In genomic region chr10:97687785-97688781, GRCh38 we compare ENCODE assay signal across 6 cellular contexts. TPM values are rescaled to one million over a fixed set of nuclear protein-coding genes. Genes with fewer than 3 reads are reported as not detected.
DNase-seq lines count a peak whose midpoint lies in the region; ATAC-seq, FAIRE-seq and TF ChIP-seq lines count a peak whose summit lies in the region.

No MANE protein-coding gene starts in this region.

- peak overlapping the region; percentile 36 for H3K9ac ChIP-seq in mucosa of stomach (ENCODE audit: low read length)

- H3K4me3 Mint-ChIP-seq in activated naive CD8-positive, alpha-beta T cell treated with anti-CD3 and anti-CD28 coated beads, Interleukin-2, amount 50 U/mL, for 24 hours: peak overlapping the region; percentile 77

- H3K4me3 ChIP-seq in mucosa of stomach (ENCODE audit: low read length): peak overlapping the region; percentile 80

- H3K36me3 ChIP-seq in mucosa of stomach (ENCODE audit: control insufficient read depth, insufficient read depth, low read length): no peaks in the 10 kb centered on the region

- no peak for ATAC-seq in activated naive CD8-positive, alpha-beta T cell treated with anti-CD3 and anti-CD28 coated beads, Interleukin-2, amount 50 U/mL, for 24 hours
- ATAC-seq in HG03378 (IDR thresholded peaks at IDR 0.05; ENCODE audit: unreplicated experiment): no peak

- peak; percentile 59 for FAIRE-seq in GM12891 (lab: Jason Lieb, UNC)

- no peaks in the 10 kb centered on the region for H3K9me3 ChIP-seq in mucosa of stomach (ENCODE audit: control insufficient read depth, low read length)

- H3K36me3 Mint-ChIP-seq in activated naive CD8-positive, alpha-beta T cell treated with anti-CD3 and anti-CD28 coated beads, Interleukin-2, amount 50 U/mL, for 24 hours (ENCODE audit: low read depth): no peaks in the 10 kb centered on the region

- peak overlapping the region; percentile 43 for H3K27ac Mint-ChIP-seq in activated naive CD8-positive, alpha-beta T cell treated with anti-CD3 and anti-CD28 coated beads, Interleukin-2, amount 50 U/mL, for 24 hours

- H3K27me3 ChIP-seq in mucosa of stomach (ENCODE audit: control insufficient read depth, insufficient read depth, low read length): no peaks in the 10 kb centered on the region

- TF ChIP-seq POLR2A in GM12891 (IDR thresholded peaks at IDR 0.05; ENCODE audit: low read depth, low read length): no peak

- H3K9me3 Mint-ChIP-seq in activated naive CD8-positive, alpha-beta T cell treated with anti-CD3 and anti-CD28 coated beads, Interleukin-2, amount 50 U/mL, for 24 hours: no peaks in the 10 kb centered on the region

- H3K27me3 Mint-ChIP-seq in activated naive CD8-positive, alpha-beta T cell treated with anti-CD3 and anti-CD28 coated beads, Interleukin-2, amount 50 U/mL, for 24 hours: peaks cover 2% of the 10 kb centered on the region

- DNase-seq in GM12891 (ENCODE audit: insufficient read length, low spot score) (no peak), occipital lobe (lab: John Stamatoyannopoulos, UW) (no peak)
- no peak for DNase-seq in activated naive CD8-positive, alpha-beta T cell treated with anti-CD3 and anti-CD28 coated beads, Interleukin-2, amount 50 U/mL, for 24 hours
- DNase-seq in activated effector memory CD4-positive, alpha-beta T cell treated with anti-CD3 and anti-CD28 coated beads, Interleukin-2, amount 50 U/mL, for 16 hours: no peak

- peaks cover 38% of the 10 kb centered on the region for H3K4me1 ChIP-seq in mucosa of stomach (ENCODE audit: control insufficient read depth, insufficient read depth, low read length)

- peaks cover 13% of the 10 kb centered on the region for H3K4me1 Mint-ChIP-seq in activated naive CD8-positive, alpha-beta T cell treated with anti-CD3 and anti-CD28 coated beads, Interleukin-2, amount 50 U/mL, for 24 hours

TF ChIP-seq in GM12891, 5 proteins besides CTCF, POLR2A, EP300 and RAD21:
- TF ChIP-seq PAX5 (IDR thresholded peaks at IDR 0.05; ENCODE audit: insufficient read depth, low read length, severe bottlenecking) (no peak), TAF1 (IDR thresholded peaks at IDR 0.05; ENCODE audit: low read depth, low read length) (no peak), POLR2AphosphoS5 (IDR thresholded peaks at IDR 0.05; ENCODE audit: low read depth, low read length) (no peak), SPI1 (IDR thresholded peaks at IDR 0.05; ENCODE audit: low read depth, low read length) (no peak), POU2F2 (IDR thresholded peaks at IDR 0.05; ENCODE audit: low read depth, low read length) (no peak)

RNA-seq across cellular contexts. Expression of gene AVPI1, which starts 1.0 kb away (rescaled TPM):
- 0.77 TPM for polyA plus RNA-seq in GM12891 (2012; ENCODE audit: low read depth, missing spikeins)
- total RNA-seq in occipital lobe: 1.1 TPM

RNA-seq across cellular contexts. Expression of gene MARVELD1, which starts 25.4 kb away (rescaled TPM):
- polyA plus RNA-seq in GM12891 (2012; ENCODE audit: low read depth, missing spikeins): 1.5 TPM
- 3.4 TPM for total RNA-seq in occipital lobe

RNA-seq across cellular contexts. Expression of gene PI4K2A, which starts 47.6 kb away (rescaled TPM):
- polyA plus RNA-seq in GM12891 (2012; ENCODE audit: low read depth, missing spikeins): 8.0 TPM
- 8.7 TPM for total RNA-seq in occipital lobe

RNA-seq across cellular contexts. Expression of gene ZFYVE27, which starts 48.8 kb away (rescaled TPM):
- 14.6 TPM for polyA plus RNA-seq in GM12891 (2012; ENCODE audit: low read depth, missing spikeins)
- total RNA-seq in occipital lobe: 49.0 TPM

RNA-seq across cellular contexts. Expression of gene MORN4, which starts 54.8 kb away (rescaled TPM):
- 4.3 TPM for polyA plus RNA-seq in GM12891 (2012; ENCODE audit: low read depth, missing spikeins)
- total RNA-seq in occipital lobe: 36.8 TPM
